In the genomic region with DNA sequence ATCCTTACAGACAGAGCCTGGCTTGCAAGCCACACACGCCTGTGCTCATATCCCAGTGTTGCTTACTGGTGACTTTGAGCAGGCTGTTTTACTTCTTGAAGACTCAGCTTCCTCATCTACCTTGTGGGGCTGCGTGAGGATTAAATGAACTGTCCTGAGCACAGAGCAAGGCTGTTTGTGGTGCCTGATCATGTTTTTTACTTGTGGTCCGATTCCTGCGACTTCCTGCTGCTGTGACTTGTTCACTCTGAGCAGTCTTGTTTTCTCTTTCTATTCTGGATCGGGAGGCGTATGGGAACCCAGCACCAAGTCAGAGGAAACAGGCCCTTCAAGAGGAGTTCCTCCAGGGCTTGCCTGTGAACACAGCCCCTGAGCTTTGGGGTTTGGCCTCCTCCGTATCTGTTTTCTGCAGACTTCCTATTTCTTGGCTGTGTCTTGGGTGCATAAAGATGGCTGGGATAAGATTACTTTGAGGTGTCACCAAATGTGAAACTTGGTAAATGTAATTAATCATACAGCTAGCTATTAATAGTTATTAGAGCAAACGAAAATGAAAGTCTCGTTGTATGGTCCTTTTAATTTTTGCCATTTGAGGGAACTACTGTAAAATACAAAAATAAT, we compare ENCODE assay signal across 9 cellular contexts.
A peak's percentile ranks its signal among the peaks of the same experiment; 100 is the strongest.
DNase-seq lines count a peak whose midpoint lies in the region; ATAC-seq, FAIRE-seq and TF ChIP-seq lines count a peak whose summit lies in the region.
"Had no signal": no experiment of that assay in that cellular context is flagged by ENCODE, and none has a peak within 500 bp of the region (broad histone marks: within the 10 kb centered on the region; RNA-seq: fewer than 3 reads in every experiment).

No MANE protein-coding gene starts in this region.

- H3K9me3 Mint-ChIP-seq in CD4-positive, CD25-positive, alpha-beta regulatory T cell, result no peaks in the 10 kb centered on the region
- no peaks in the 10 kb centered on the region for H3K9me3 Mint-ChIP-seq in natural killer cell treated with Interleukin-12 subunit alpha and Interleukin-12 subunit beta and Interleukin-15 and Interleukin-18, amount 100 ng/mL, for 72 hours

- H3K36me3 ChIP-seq in CD4-positive, CD25-positive, alpha-beta regulatory T cell (ENCODE audit: control insufficient read depth, insufficient read depth, low read length), result peaks cover 48% of the 10 kb centered on the region
- H3K36me3 ChIP-seq in K562 (ENCODE audit: control insufficient read depth, insufficient read depth, low read length) (no peaks in the 10 kb centered on the region), testis (ENCODE audit: low read depth, missing control alignments) (no peaks in the 10 kb centered on the region)
- H3K36me3 ChIP-seq: cardiac muscle cell had no signal

- no peaks in the 10 kb centered on the region for H3K79me2 ChIP-seq in K562 (ENCODE audit: control insufficient read depth, insufficient read depth, low read length)

- H3K27ac Mint-ChIP-seq in CD4-positive, CD25-positive, alpha-beta regulatory T cell, result peak overlapping the region; percentile 30 to 93 (median 92)
- H3K27ac Mint-ChIP-seq in natural killer cell treated with Interleukin-12 subunit alpha and Interleukin-12 subunit beta and Interleukin-15 and Interleukin-18, amount 100 ng/mL, for 72 hours, result peak overlapping the region; percentile 80 to 90

- TF ChIP-seq RAD21 in K562 (CRISPR knock-in tag; conservative IDR thresholded peaks at IDR 0.05 in 1 of 2, IDR thresholded peaks at IDR 0.05 in 1 of 2), result no peak

- peaks cover 40% of the 10 kb centered on the region for H3K36me3 Mint-ChIP-seq in CD4-positive, CD25-positive, alpha-beta regulatory T cell
- peaks cover 13% of the 10 kb centered on the region for H3K36me3 Mint-ChIP-seq in natural killer cell treated with Interleukin-12 subunit alpha and Interleukin-12 subunit beta and Interleukin-15 and Interleukin-18, amount 100 ng/mL, for 72 hours

- H3K27me3 ChIP-seq in CD4-positive, CD25-positive, alpha-beta regulatory T cell (ENCODE audit: control insufficient read depth, insufficient read depth, low read length), result no peaks in the 10 kb centered on the region
- no peaks in the 10 kb centered on the region for H3K27me3 ChIP-seq in K562 (ENCODE audit: control insufficient read depth in 2 of 2, insufficient read depth in 2 of 2, low read length in 2 of 2)
- no peaks in the 10 kb centered on the region for H3K27me3 ChIP-seq in testis
- H3K27me3 ChIP-seq: cardiac muscle cell had no signal

- WGBS in K562 (ENCODE audit: insufficient coverage, low coverage, missing lambda C conversion rate), result 0% methylated on average over 6 of the region's 9 CpGs
- WGBS in testis, 2 donors, result 57 to 75% methylated on average over 9 of the region's 9 CpGs

- H3K4me2 ChIP-seq in K562 (ENCODE audit: insufficient read depth, low read length), result peak overlapping the region; percentile 78

- peak; percentile 88 for TF ChIP-seq EP300 in K562 (IDR thresholded peaks at IDR 0.05; ENCODE audit: low read length)

- H3K4me3 ChIP-seq in CD4-positive, CD25-positive, alpha-beta regulatory T cell (ENCODE audit: low read depth, low read length), result peak overlapping the region; percentile 61
- no peak overlapping the region for H3K4me3 ChIP-seq in K562
- H3K4me3 ChIP-seq in testis, result no peak overlapping the region
- H3K4me3 ChIP-seq: cardiac muscle cell had no signal

- no peaks in the 10 kb centered on the region for H3K27me3 Mint-ChIP-seq in CD4-positive, CD25-positive, alpha-beta regulatory T cell
- H3K27me3 Mint-ChIP-seq in natural killer cell treated with Interleukin-12 subunit alpha and Interleukin-12 subunit beta and Interleukin-15 and Interleukin-18, amount 100 ng/mL, for 72 hours, result no peaks in the 10 kb centered on the region

- TF ChIP-seq CTCF in K562 (IDR thresholded peaks at IDR 0.05 in 2 of 3, conservative IDR thresholded peaks at IDR 0.05 in 1 of 3; ENCODE audit: insufficient read depth in 2 of 3, low read depth in 1 of 3, low read length in 3 of 3) (no peak), testis (IDR thresholded peaks at IDR 0.05) (no peak)

- no peak overlapping the region for H3K27ac ChIP-seq in CD4-positive, CD25-positive, alpha-beta regulatory T cell (ENCODE audit: insufficient read depth, low read length, poor library complexity, severe bottlenecking)
- H3K27ac ChIP-seq in K562 (ENCODE audit: extremely low read depth, low read depth, low read length) (peak overlapping the region; percentile 95), testis (no peak overlapping the region)
- H3K27ac ChIP-seq: cardiac muscle cell had no signal

- peak; percentile 18 to 24 for ATAC-seq in CD4-positive, CD25-positive, alpha-beta regulatory T cell (ENCODE audit: low read depth in 2 of 2)
- peak; percentile 69 for ATAC-seq in HG03175 (IDR thresholded peaks at IDR 0.05; ENCODE audit: unreplicated experiment)
- ATAC-seq in K562, result peak; percentile 91
- peak; percentile 73 for ATAC-seq in natural killer cell treated with Interleukin-12 subunit alpha and Interleukin-12 subunit beta and Interleukin-15 and Interleukin-18, amount 100 ng/mL, for 72 hours

- BruUV-seq in K562 (replicated peaks; lab: Mats Ljungman, UMichigan), result no TSS peak

- CTCF ChIA-PET in K562 (lab: Yijun Ruan, JAX; ENCODE audit: low intra/inter-chr PET ratio), result no interaction called here

- H4K20me1 ChIP-seq in K562 (replicated peaks; ENCODE audit: control insufficient read depth, insufficient read depth, low read length), result no peaks in the 10 kb centered on the region

- in situ Hi-C loops in K562 (cut with MboI), result no loop called here

- H3K9me1 ChIP-seq in K562 (ENCODE audit: control insufficient read depth, insufficient read depth, low read length), result no peaks in the 10 kb centered on the region

- peaks cover 23 to 35% (median 29%) of the 10 kb centered on the region in 4 donors for H3K4me1 Mint-ChIP-seq in CD4-positive, CD25-positive, alpha-beta regulatory T cell
- H3K4me1 Mint-ChIP-seq in natural killer cell treated with Interleukin-12 subunit alpha and Interleukin-12 subunit beta and Interleukin-15 and Interleukin-18, amount 100 ng/mL, for 72 hours (ENCODE audit: low read depth in 2 of 2), result peaks cover 22 to 33% of the 10 kb centered on the region in 2 donors

- H3K4me1 ChIP-seq in CD4-positive, CD25-positive, alpha-beta regulatory T cell (ENCODE audit: control insufficient read depth, insufficient read depth, low read length, poor library complexity, severe bottlenecking), result peaks cover 5% of the 10 kb centered on the region
- H3K4me1 ChIP-seq in K562 (replicated peaks in 1 of 2; ENCODE audit: control insufficient read depth in 2 of 2, insufficient read depth in 2 of 2, low read length in 2 of 2) (peaks cover 29 to 33% of the 10 kb centered on the region in 2 experiments), testis (no peaks in the 10 kb centered on the region)

- POLR2A ChIA-PET in K562 (lab: Yijun Ruan, JAX), result interaction anchor here (0.6 to 0.8 kb wide), 4 partner anchors 11 to 271 kb away, joined by 3 to 4 read pairs (median 3); no protein-coding TSS in a partner anchor

- intact Hi-C loops in K562 (cut with micrococcal nuclease) (no loop called here), testis (cut with DNase I; ENCODE audit: low total_unique reads) (no loop called here)

- peak in 1 of 3 donors; percentile 20 for DNase-seq in CD4-positive, CD25-positive, alpha-beta regulatory T cell
- DNase-seq in GM19238 (ENCODE audit: insufficient read length, low spot score), result peak; percentile 40
- peak; percentile 69 to 85 (median 77) for DNase-seq in K562 (ENCODE audit: extremely low read depth in 1 of 4, low spot score in 3 of 4)
- DNase-seq in natural killer cell treated with Interleukin-12 subunit alpha and Interleukin-12 subunit beta and Interleukin-15 and Interleukin-18, amount 100 ng/mL, for 72 hours (ENCODE audit: low spot score), result no peak
- no peak for DNase-seq in testis
- no peak for DNase-seq in NOMO-1 (lab: John Stamatoyannopoulos, UW; ENCODE audit: unreplicated experiment in 2 of 2)
- DNase-seq in D341Med (ENCODE audit: low spot score), result no peak

- H3K4me3 Mint-ChIP-seq in CD4-positive, CD25-positive, alpha-beta regulatory T cell, result peak overlapping the region; percentile 2 to 74 (median 29)
- H3K4me3 Mint-ChIP-seq in natural killer cell treated with Interleukin-12 subunit alpha and Interleukin-12 subunit beta and Interleukin-15 and Interleukin-18, amount 100 ng/mL, for 72 hours, result peak overlapping the region; percentile 77

- peak; percentile 95 for FAIRE-seq in K562 (lab: Jason Lieb, UNC)

- no peaks in the 10 kb centered on the region for H3K9me3 ChIP-seq in CD4-positive, CD25-positive, alpha-beta regulatory T cell (ENCODE audit: control insufficient read depth in 2 of 2, low read length in 2 of 2)
- no peaks in the 10 kb centered on the region; the same call in 1 of the 2 replicates for H3K9me3 ChIP-seq in K562 (replicated peaks; ENCODE audit: control insufficient read depth, insufficient read depth, low read depth, low read length)
- no peaks in the 10 kb centered on the region for H3K9me3 ChIP-seq in testis

- H3K9ac ChIP-seq in K562 (ENCODE audit: insufficient read depth in 1 of 2, low read depth in 2 of 2, low read length in 2 of 2), result peak overlapping the region; percentile 69 to 70; a peak in 3 of 4 replicates

- TF ChIP-seq POLR2A in K562 (conservative IDR thresholded peaks at IDR 0.05), result 0 out of 2 replicates have a peak, but pooled peaks have one; percentile 44
- TF ChIP-seq POLR2A in testis (IDR thresholded peaks at IDR 0.05), result no peak

- peak overlapping the region; percentile 88 for H2AFZ ChIP-seq in K562 (ENCODE audit: low read depth, low read length)

TF ChIP-seq in K562, 482 proteins besides CTCF, POLR2A, EP300 and RAD21 (continues in another document):
- TF ChIP-seq KHSRP (IDR thresholded peaks at IDR 0.05) (no peak), COPS2 (conservative IDR thresholded peaks at IDR 0.05) (no peak), FOXJ2 (tag; IDR thresholded peaks at IDR 0.05) (no peak), ZKSCAN1 (IDR thresholded peaks at IDR 0.05; ENCODE audit: low read depth, low read length) (no peak)
- TF ChIP-seq, protein P1, sequence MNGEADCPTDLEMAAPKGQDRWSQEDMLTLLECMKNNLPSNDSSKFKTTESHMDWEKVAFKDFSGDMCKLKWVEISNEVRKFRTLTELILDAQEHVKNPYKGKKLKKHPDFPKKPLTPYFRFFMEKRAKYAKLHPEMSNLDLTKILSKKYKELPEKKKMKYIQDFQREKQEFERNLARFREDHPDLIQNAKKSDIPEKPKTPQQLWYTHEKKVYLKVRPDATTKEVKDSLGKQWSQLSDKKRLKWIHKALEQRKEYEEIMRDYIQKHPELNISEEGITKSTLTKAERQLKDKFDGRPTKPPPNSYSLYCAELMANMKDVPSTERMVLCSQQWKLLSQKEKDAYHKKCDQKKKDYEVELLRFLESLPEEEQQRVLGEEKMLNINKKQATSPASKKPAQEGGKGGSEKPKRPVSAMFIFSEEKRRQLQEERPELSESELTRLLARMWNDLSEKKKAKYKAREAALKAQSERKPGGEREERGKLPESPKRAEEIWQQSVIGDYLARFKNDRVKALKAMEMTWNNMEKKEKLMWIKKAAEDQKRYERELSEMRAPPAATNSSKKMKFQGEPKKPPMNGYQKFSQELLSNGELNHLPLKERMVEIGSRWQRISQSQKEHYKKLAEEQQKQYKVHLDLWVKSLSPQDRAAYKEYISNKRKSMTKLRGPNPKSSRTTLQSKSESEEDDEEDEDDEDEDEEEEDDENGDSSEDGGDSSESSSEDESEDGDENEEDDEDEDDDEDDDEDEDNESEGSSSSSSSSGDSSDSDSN (IDR thresholded peaks at IDR 0.05; ENCODE audit: borderline replicate concordance in 1 of 2, low read depth in 2 of 2, low read length in 2 of 2), result peak in 1 of 2 experiments; percentile 65; a peak in 1 of 4 replicates

Comparison
In these comparisons a context has a peak if more than half of its experiments do, and no peak if none do; other contexts are left out.
1. ATAC-seq: peak in every context shown above with its lines; median percentile 91 in K562; 73 in natural killer cell treated with Interleukin-12 subunit alpha and Interleukin-12 subunit beta and Interleukin-15 and Interleukin-18, amount 100 ng/mL, for 72 hours; 69 in HG03175; 21 in CD4-positive, CD25-positive, alpha-beta regulatory T cell.
2. DNase-seq: peak in GM19238 (single experiment) and K562 (4 of 4); none in natural killer cell treated with Interleukin-12 subunit alpha and Interleukin-12 subunit beta and Interleukin-15 and Interleukin-18, amount 100 ng/mL, for 72 hours (single experiment), testis (single experiment), NOMO-1 (0 of 2) and D341Med (single experiment).